12 cellular contexts compared by ENCODE assay signal in the genomic region with DNA sequence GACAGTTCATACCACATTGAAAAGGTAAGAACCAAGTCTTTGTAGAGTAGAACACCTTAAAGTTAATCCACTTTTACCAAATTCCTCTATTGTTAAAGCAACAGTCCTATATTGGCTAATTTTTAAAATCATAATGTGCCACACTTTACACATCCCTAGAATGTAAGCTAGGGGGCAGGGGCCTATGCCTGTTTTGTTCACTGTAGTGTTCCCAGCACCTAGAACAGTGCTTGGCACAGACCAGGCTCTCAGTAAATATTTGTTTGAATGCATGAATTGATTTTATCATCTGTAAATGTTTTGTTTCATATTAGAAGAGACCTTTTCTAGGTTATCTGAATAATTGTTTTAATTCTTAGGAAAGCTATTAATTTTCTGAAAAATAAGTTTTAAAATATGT. TPM values are rescaled to one million over a fixed set of nuclear protein-coding genes. Genes with fewer than 3 reads are reported as not detected.
DNase-seq lines count a peak whose midpoint lies in the region; ATAC-seq and TF ChIP-seq lines count a peak whose summit lies in the region.
"Had no signal": no experiment of that assay in that cellular context is flagged by ENCODE, and none has a peak within 500 bp of the region (broad histone marks: within the 10 kb centered on the region; RNA-seq: fewer than 3 reads in every experiment).

No MANE protein-coding gene starts in this region.

- H3K27me3 Mint-ChIP-seq in activated CD8-positive, alpha-beta memory T cell treated with anti-CD3 and anti-CD28 coated beads, Interleukin-2, amount 10 ng/mL, durations not matched to agents 7 days and 5 days, result no peaks in the 10 kb centered on the region
- no peaks in the 10 kb centered on the region for H3K27me3 Mint-ChIP-seq in activated CD8-positive, alpha-beta T cell treated with anti-CD3 and anti-CD28 coated beads for 36 hours

- TF ChIP-seq POLR2A in thyroid gland (IDR thresholded peaks at IDR 0.05), result no peak

- POLR2A ChIA-PET in activated CD8-positive, alpha-beta T cell treated with anti-CD3 and anti-CD28 coated beads for 36 hours (lab: Charles Lee), result interaction anchor here (1.5 to 15.4 kb wide), 4 partner anchors 9 to 68 kb away, joined by 3 to 278 read pairs (median 55); a partner anchor contains a TSS

- H3K9me3 ChIP-seq in thyroid gland, result no peaks in the 10 kb centered on the region

- no peak for ATAC-seq in activated CD8-positive, alpha-beta memory T cell treated with anti-CD3 and anti-CD28 coated beads, Interleukin-2, amount 10 ng/mL, durations not matched to agents 7 days and 5 days
- no peak for ATAC-seq in activated CD8-positive, alpha-beta T cell treated with anti-CD3 and anti-CD28 coated beads for 36 hours
- peak; percentile 50 for ATAC-seq in left lobe of liver
- ATAC-seq: foreskin keratinocyte had no signal

- CTCF ChIA-PET in activated CD8-positive, alpha-beta memory T cell treated with anti-CD3 and anti-CD28 coated beads, Interleukin-2, amount 10 ng/mL, durations not matched to agents 7 days and 5 days (lab: Charles Lee), result interaction anchor here (0.9 to 6.5 kb wide), 8 partner anchors 8 to 68 kb away, joined by 3 to 40 read pairs (median 10); a partner anchor contains a TSS
- CTCF ChIA-PET in activated CD8-positive, alpha-beta T cell treated with anti-CD3 and anti-CD28 coated beads for 36 hours (lab: Charles Lee), result interaction anchor here (0.8 to 7.5 kb wide), 7 partner anchors 17 to 239 kb away, joined by 3 to 62 read pairs (median 5); no protein-coding TSS in a partner anchor

- intact Hi-C loops in activated CD8-positive, alpha-beta T cell treated with anti-CD3 and anti-CD28 coated beads for 36 hours (cut with micrococcal nuclease), result no loop called here
- intact Hi-C loops in thyroid gland (cut with DNase I), result no loop called here

- H3K4me1 Mint-ChIP-seq in activated CD8-positive, alpha-beta memory T cell treated with anti-CD3 and anti-CD28 coated beads, Interleukin-2, amount 10 ng/mL, durations not matched to agents 7 days and 5 days, result peaks cover 88% of the 10 kb centered on the region
- peaks cover 72% of the 10 kb centered on the region for H3K4me1 Mint-ChIP-seq in activated CD8-positive, alpha-beta T cell treated with anti-CD3 and anti-CD28 coated beads for 36 hours (ENCODE audit: low read depth)

- peaks cover 39% of the 10 kb centered on the region for H3K36me3 Mint-ChIP-seq in activated CD8-positive, alpha-beta memory T cell treated with anti-CD3 and anti-CD28 coated beads, Interleukin-2, amount 10 ng/mL, durations not matched to agents 7 days and 5 days
- peaks cover 66% of the 10 kb centered on the region for H3K36me3 Mint-ChIP-seq in activated CD8-positive, alpha-beta T cell treated with anti-CD3 and anti-CD28 coated beads for 36 hours (ENCODE audit: low read depth)

- no peaks in the 10 kb centered on the region for H3K27me3 ChIP-seq in thyroid gland
- H3K27me3 ChIP-seq: foreskin keratinocyte had no signal

- H3K27ac ChIP-seq in thyroid gland, result peak overlapping the region; percentile 34 to 74 (median 72)
- H3K27ac ChIP-seq: foreskin keratinocyte had no signal

- H3K36me3 ChIP-seq in thyroid gland, result no peaks in the 10 kb centered on the region

- peak; percentile 27 for TF ChIP-seq CTCF in activated CD8-positive, alpha-beta T cell treated with anti-CD3 and anti-CD28 coated beads for 36 hours (IDR thresholded peaks at IDR 0.05)
- no peak for TF ChIP-seq CTCF in thyroid gland (IDR thresholded peaks at IDR 0.05)

- DNase-seq in activated CD8-positive, alpha-beta memory T cell treated with anti-CD3 and anti-CD28 coated beads, Interleukin-2, amount 10 ng/mL, durations not matched to agents 7 days and 5 days, result no peak
- no peak for DNase-seq in activated CD8-positive, alpha-beta memory T cell treated with anti-CD3 and anti-CD28 coated beads, Interleukin-2, amount 50 U/mL, for 4 hours
- DNase-seq in activated CD8-positive, alpha-beta T cell treated with anti-CD3 and anti-CD28 coated beads for 36 hours, result no peak
- no peak for DNase-seq in left lobe of liver (ENCODE audit: low spot score)
- DNase-seq in thyroid gland, result no peak
- DNase-seq in HCEC 1CT, result no peak
- no peak for DNase-seq in NCI-H510A (lab: John Stamatoyannopoulos, UW)
- no peak for DNase-seq in stimulated activated CD4-positive, alpha-beta T cell treated with anti-CD3 and anti-CD28 coated beads, Interleukin-15, amount 100 ng/mL, for 24 hours
- DNase-seq: activated gamma-delta T cell treated with Interleukin-2 at 50 U/mL for 16 hours, foreskin keratinocyte, NCI-H1417, SW 1271 had no signal

- H3K4me1 ChIP-seq in thyroid gland, result peaks cover 33 to 55% of the 10 kb centered on the region in 2 donors

- H3K4me3 ChIP-seq in thyroid gland (replicated peaks in 1 of 3), result no peak overlapping the region

- peak overlapping the region; percentile 98 for H3K27ac Mint-ChIP-seq in activated CD8-positive, alpha-beta memory T cell treated with anti-CD3 and anti-CD28 coated beads, Interleukin-2, amount 10 ng/mL, durations not matched to agents 7 days and 5 days
- H3K27ac Mint-ChIP-seq in activated CD8-positive, alpha-beta T cell treated with anti-CD3 and anti-CD28 coated beads for 36 hours, result peak overlapping the region; percentile 99

- H3K9me3 Mint-ChIP-seq in activated CD8-positive, alpha-beta memory T cell treated with anti-CD3 and anti-CD28 coated beads, Interleukin-2, amount 10 ng/mL, durations not matched to agents 7 days and 5 days (ENCODE audit: low read depth), result no peaks in the 10 kb centered on the region
- no peaks in the 10 kb centered on the region for H3K9me3 Mint-ChIP-seq in activated CD8-positive, alpha-beta T cell treated with anti-CD3 and anti-CD28 coated beads for 36 hours

- peak overlapping the region; percentile 70 for H3K4me3 Mint-ChIP-seq in activated CD8-positive, alpha-beta memory T cell treated with anti-CD3 and anti-CD28 coated beads, Interleukin-2, amount 10 ng/mL, durations not matched to agents 7 days and 5 days
- peak overlapping the region; percentile 78 for H3K4me3 Mint-ChIP-seq in activated CD8-positive, alpha-beta T cell treated with anti-CD3 and anti-CD28 coated beads for 36 hours

RNA-seq across cellular contexts. Expression of a gene that starts 9.1 kb away (rescaled TPM):
- total RNA-seq in activated CD8-positive, alpha-beta memory T cell treated with anti-CD3 and anti-CD28 coated beads, Interleukin-2, amount 10 ng/mL, durations not matched to agents 7 days and 5 days, result 100 to 1,000 TPM; 116 to 145 TPM
- total RNA-seq in activated CD8-positive, alpha-beta T cell treated with anti-CD3 and anti-CD28 coated beads for 36 hours, result 100 to 1,000 TPM; 204 to 209 TPM
- total RNA-seq in left lobe of liver (36.4 TPM), thyroid gland (10 to 100 TPM; 21.9 to 29.3 (median 26.8) TPM)
